25 cellular contexts compared by ENCODE assay signal in genomic region chr11:64045700-64046099, GRCh38. TPM values are rescaled to one million over a fixed set of nuclear protein-coding genes. Genes with fewer than 3 reads are reported as not detected.
"Had no signal": no experiment of that assay in that cellular context is flagged by ENCODE, and none has a peak within 500 bp of the region (broad histone marks: within the 10 kb centered on the region; RNA-seq: fewer than 3 reads in every experiment).

No MANE protein-coding gene starts in this region.

- H3K4me2 ChIP-seq: neural progenitor cell had no signal

- H3K4me1 ChIP-seq: prostate gland, right atrium auricular region, upper lobe of left lung had no signal

- H3K9me3 Mint-ChIP-seq: endodermal cell; memory B cell; naive B cell; natural killer cell treated with Interleukin-12 subunit alpha and Interleukin-12 subunit beta and Interleukin-15 and Interleukin-18, amount 100 ng/mL, for 72 hours; neural progenitor cell; stimulated activated effector memory CD8-positive, alpha-beta T cell treated with anti-CD3 and anti-CD28 coated beads, Interleukin-12 subunit alpha, Interleukin-12 subunit beta, amount 100 ng/mL, for 72 hours had no signal

- H3K36me3 ChIP-seq: gastrocnemius medialis, neural progenitor cell, prostate gland, right atrium auricular region, sigmoid colon, stomach, thoracic aorta, tibial nerve, upper lobe of left lung had no signal

- H3K4me3 Mint-ChIP-seq: endodermal cell; memory B cell; naive B cell; natural killer cell treated with Interleukin-12 subunit alpha and Interleukin-12 subunit beta and Interleukin-15 and Interleukin-18, amount 100 ng/mL, for 72 hours; neural progenitor cell; stimulated activated effector memory CD8-positive, alpha-beta T cell treated with anti-CD3 and anti-CD28 coated beads, Interleukin-12 subunit alpha, Interleukin-12 subunit beta, amount 100 ng/mL, for 72 hours had no signal

- H3K9me3 ChIP-seq: gastrocnemius medialis, prostate gland, right atrium auricular region, sigmoid colon, stomach, thoracic aorta, tibial nerve, upper lobe of left lung had no signal

- H3K4me1 Mint-ChIP-seq: memory B cell; stimulated activated effector memory CD8-positive, alpha-beta T cell treated with anti-CD3 and anti-CD28 coated beads, Interleukin-12 subunit alpha, Interleukin-12 subunit beta, amount 100 ng/mL, for 72 hours had no signal

- H3K4me3 ChIP-seq: gastrocnemius medialis, lung, neural progenitor cell, prostate gland, right atrium auricular region, sigmoid colon, stomach, thoracic aorta, tibial nerve, upper lobe of left lung had no signal

- ATAC-seq: esophagus mucosa; gastrocnemius medialis; left lobe of liver; natural killer cell treated with Interleukin-12 subunit alpha and Interleukin-12 subunit beta and Interleukin-15 and Interleukin-18, amount 100 ng/mL, for 72 hours; stimulated activated effector memory CD8-positive, alpha-beta T cell treated with anti-CD3 and anti-CD28 coated beads, Interleukin-12 subunit alpha, Interleukin-12 subunit beta, amount 100 ng/mL, for 72 hours had no signal

- H3K27ac Mint-ChIP-seq: endodermal cell; memory B cell; naive B cell; natural killer cell treated with Interleukin-12 subunit alpha and Interleukin-12 subunit beta and Interleukin-15 and Interleukin-18, amount 100 ng/mL, for 72 hours; neural progenitor cell had no signal

- H3K27ac ChIP-seq: epithelial cell of prostate, gastrocnemius medialis, neural progenitor cell, prostate gland, right atrium auricular region, thoracic aorta, upper lobe of left lung had no signal

- H3K27me3 Mint-ChIP-seq: natural killer cell treated with Interleukin-12 subunit alpha and Interleukin-12 subunit beta and Interleukin-15 and Interleukin-18, amount 100 ng/mL, for 72 hours had no signal

- H3K36me3 Mint-ChIP-seq: memory B cell; naive B cell; natural killer cell treated with Interleukin-12 subunit alpha and Interleukin-12 subunit beta and Interleukin-15 and Interleukin-18, amount 100 ng/mL, for 72 hours; neural progenitor cell; stimulated activated effector memory CD8-positive, alpha-beta T cell treated with anti-CD3 and anti-CD28 coated beads, Interleukin-12 subunit alpha, Interleukin-12 subunit beta, amount 100 ng/mL, for 72 hours had no signal

- H3K27me3 ChIP-seq: gastrocnemius medialis, right atrium auricular region, sigmoid colon, tibial nerve, upper lobe of left lung had no signal

- H2AFZ ChIP-seq: neural progenitor cell had no signal

- H3K9ac ChIP-seq: neural progenitor cell had no signal

- DNase-seq: effector CD8-positive, alpha-beta T cell; endodermal cell; gastrocnemius medialis; naive B cell; stimulated activated CD4-positive, alpha-beta T cell treated with anti-CD3 and anti-CD28 coated beads, Interleukin-2, amount 100 ng/mL, for 24 hours; stimulated activated CD4-positive, alpha-beta T cell treated with anti-CD3 and anti-CD28 coated beads, Interleukin-4, amount 100 ng/mL, for 24 hours; stimulated activated naive CD4-positive, alpha-beta T cell treated with Interleukin-2 at 50 U/mL for 16 hours; stomach had no signal

RNA-seq across cellular contexts. Expression of gene FLRT1, which starts 10.0 kb away (rescaled TPM):
- total RNA-seq: endodermal cell; esophagus mucosa; gastrocnemius medialis; glomerular endothelial cell; left lobe of liver; mononuclear cell; natural killer cell treated with Interleukin-12 subunit alpha and Interleukin-12 subunit beta and Interleukin-15 and Interleukin-18, amount 100 ng/mL, for 72 hours had no signal
- polyA plus RNA-seq: keratinocyte had no signal
